In genomic region chr4:141501931-141502330, GRCh38 we compare ENCODE assay signal across 18 cellular contexts.
A peak's percentile ranks its signal among the peaks of the same experiment; 100 is the strongest.
DNase-seq lines count a peak whose midpoint lies in the region; ATAC-seq, FAIRE-seq and TF ChIP-seq lines count a peak whose summit lies in the region.
"Had no signal": no experiment of that assay in that cellular context is flagged by ENCODE, and none has a peak within 500 bp of the region (broad histone marks: within the 10 kb centered on the region; RNA-seq: fewer than 3 reads in every experiment).

No MANE protein-coding gene starts in this region.

- H2BK5ac ChIP-seq in mesenchymal stem cell (ENCODE audit: low read depth, low read length, poor library complexity, severe bottlenecking) = no peak overlapping the region

- DNase-seq in HTR-8/SVneo (ENCODE audit: insufficient read length, low spot score) (peak; percentile 7), epidermal melanocyte (ENCODE audit: insufficient read length, low spot score) (peak; percentile 19), mesenchymal stem cell (peak; percentile 54), NCI-H345 treated with DMSO at 0.1 percent for 48 hours (lab: John Stamatoyannopoulos, UW; ENCODE audit: unreplicated experiment) (no peak), NCI-H1694 treated with DMSO at 0.1 percent for 48 hours (lab: John Stamatoyannopoulos, UW) (no peak), GM10248 (ENCODE audit: extremely low spot score) (no peak)
- DNase-seq: Calu3; cerebellar nuclear complex; Karpas-422; natural killer cell; NCI-H1092 treated with DMSO at 0.1 percent for 48 hours; NCI-H69; posterior cingulate gyrus; stimulated activated CD4-positive, alpha-beta T cell treated with anti-CD3 and anti-CD28 coated beads, Interleukin-2, amount 100 ng/mL, for 48 hours had no signal

- H2BK120ac ChIP-seq in mesenchymal stem cell (ENCODE audit: low read depth, low read length) = no peak overlapping the region

- H3K79me1 ChIP-seq in mesenchymal stem cell (replicated peaks; ENCODE audit: low read length, poor library complexity, severe bottlenecking) = no peaks in the 10 kb centered on the region

- H3K27ac ChIP-seq in BLaER1 (no peak overlapping the region), mesenchymal stem cell (ENCODE audit: low read length, poor library complexity, severe bottlenecking) (no peak overlapping the region)
- H3K27ac ChIP-seq: SJSA1 had no signal

- H3K4me1 ChIP-seq in BLaER1 = peaks cover 23% of the 10 kb centered on the region
- H3K4me1 ChIP-seq in mesenchymal stem cell (ENCODE audit: control insufficient read depth, insufficient read depth, low read depth, low read length) = no peaks in the 10 kb centered on the region
- H3K4me1 ChIP-seq: SJSA1 had no signal

- H4K20me1 ChIP-seq in BLaER1 = no peaks in the 10 kb centered on the region

- no peaks in the 10 kb centered on the region for H3K27me3 ChIP-seq in BLaER1
- H3K27me3 ChIP-seq in mesenchymal stem cell (ENCODE audit: control insufficient read depth in 1 of 2, insufficient read depth in 1 of 2, low read length in 2 of 2) = no peaks in the 10 kb centered on the region
- H3K27me3 ChIP-seq: SJSA1 had no signal

- H3K9me3 ChIP-seq in BLaER1 (no peaks in the 10 kb centered on the region), mesenchymal stem cell (ENCODE audit: control insufficient read depth, low read length) (no peaks in the 10 kb centered on the region)
- H3K9me3 ChIP-seq: SJSA1 had no signal

- H2BK15ac ChIP-seq in mesenchymal stem cell (ENCODE audit: low read depth, poor library complexity, severe bottlenecking) = no peak overlapping the region

- POLR2A ChIA-PET in GM10248 (lab: Yijun Ruan, JAX) = no interaction called here

- no peak overlapping the region for H3K14ac ChIP-seq in mesenchymal stem cell (ENCODE audit: low read length in 2 of 2)

- no peak for FAIRE-seq in HTR-8/SVneo (lab: Jason Lieb, UNC)
- FAIRE-seq: GM12878 had no signal

- H3K36me3 ChIP-seq in BLaER1 = no peaks in the 10 kb centered on the region
- no peaks in the 10 kb centered on the region for H3K36me3 ChIP-seq in mesenchymal stem cell (ENCODE audit: control insufficient read depth in 1 of 2, insufficient read depth in 2 of 2, low read depth in 1 of 2, low read length in 2 of 2)
- H3K36me3 ChIP-seq: SJSA1 had no signal

- H2BK12ac ChIP-seq in mesenchymal stem cell (ENCODE audit: low read length in 2 of 2) = no peak overlapping the region

- ATAC-seq in GM19467 (IDR thresholded peaks at IDR 0.05; ENCODE audit: unreplicated experiment) = no peak
- ATAC-seq: GM12878, natural killer cell had no signal

- H3K9ac ChIP-seq in BLaER1 = no peak overlapping the region
- H3K9ac ChIP-seq in mesenchymal stem cell (ENCODE audit: low read length) = peak overlapping the region; percentile 6

- H3K4me3 ChIP-seq in BLaER1 = no peak overlapping the region
- no peak overlapping the region for H3K4me3 ChIP-seq in mesenchymal stem cell (ENCODE audit: insufficient read depth in 1 of 2, low read depth in 1 of 2, low read length in 2 of 2)
- H3K4me3 ChIP-seq: GM12878, SJSA1 had no signal

- WGBS in mesenchymal stem cell = 100% methylated on average over 1 of the region's 3 CpGs

- H2AFZ ChIP-seq in mesenchymal stem cell (ENCODE audit: low read depth, low read length) = no peak overlapping the region

- H3K4ac ChIP-seq in mesenchymal stem cell (ENCODE audit: low read depth in 1 of 2, low read length in 2 of 2) = no peak overlapping the region

- H4K91ac ChIP-seq in mesenchymal stem cell (ENCODE audit: low read length) = no peak overlapping the region

- no peak for TF ChIP-seq CTCF in GM10248 (IDR thresholded peaks at IDR 0.05; ENCODE audit: control extremely low read depth, extremely low read depth, low read depth, missing control alignments)

- no peak overlapping the region for H3K23ac ChIP-seq in mesenchymal stem cell (ENCODE audit: low read length in 2 of 2)

- no peak overlapping the region for H3K18ac ChIP-seq in mesenchymal stem cell (ENCODE audit: low read depth in 1 of 2, low read length in 2 of 2)

- CTCF ChIA-PET in GM10248 (lab: Yijun Ruan, JAX) = no interaction called here

- peak overlapping the region; percentile 42 for H3K4me2 ChIP-seq in BLaER1
- no peak overlapping the region for H3K4me2 ChIP-seq in mesenchymal stem cell (ENCODE audit: low read length, poor library complexity, severe bottlenecking)

- no peak overlapping the region for H2AK5ac ChIP-seq in mesenchymal stem cell (ENCODE audit: low read length, severe bottlenecking)

- H4K8ac ChIP-seq in mesenchymal stem cell (ENCODE audit: low read length) = no peak overlapping the region

Comparison
In these comparisons a context has a peak if more than half of its experiments do, and no peak if none do; other contexts are left out.
1. DNase-seq: peak in HTR-8/SVneo (single experiment), epidermal melanocyte (single experiment) and mesenchymal stem cell (single experiment); none in NCI-H345 treated with DMSO at 0.1 percent for 48 hours (single experiment), NCI-H1694 treated with DMSO at 0.1 percent for 48 hours (single experiment) and GM10248 (single experiment).